In genomic region chr5:217860-218456, GRCh38 we compare ENCODE assay signal across 8 cellular contexts.
DNase-seq lines count a peak whose midpoint lies in the region; ATAC-seq and TF ChIP-seq lines count a peak whose summit lies in the region.

TSS of gene CCDC127 (minus strand) at chr5:218153. CDS start at chr5:216849, 1,304 bp downstream.
TSS of gene SDHA (plus strand) at chr5:218320. CDS start at chr5:218356, 36 bp downstream.

- peak within 1 kb of the TSS; percentile 62 for H3K27ac ChIP-seq in 22Rv1

- TF ChIP-seq CTCF in 22Rv1 (IDR thresholded peaks at IDR 0.05) = peak; percentile 75

- peak; percentile 67 for DNase-seq in NCI-H2029 treated with DMSO at 0.1 percent for 48 hours (lab: John Stamatoyannopoulos, UW)
- peak; percentile 98 for DNase-seq in T-helper 9 cell
- DNase-seq in astrocyte of the hippocampus (ENCODE audit: low read depth, low spot score) = peak; percentile 99
- peak; percentile 47 to 98 (median 89) for DNase-seq in hypothalamus (lab: John Stamatoyannopoulos, UW)
- DNase-seq in retina = peak; percentile 96

- peak; percentile 49 for ATAC-seq in GM18517 (IDR thresholded peaks at IDR 0.05; ENCODE audit: unreplicated experiment)
- peak; percentile 72 for ATAC-seq in HG03025 (IDR thresholded peaks at IDR 0.05; ENCODE audit: low FRiP score, unreplicated experiment)

Comparison
In these comparisons a context has a peak if more than half of its experiments do, and no peak if none do; other contexts are left out.
1. Peak in every context shown above with its lines: DNase-seq, ATAC-seq and H3K27ac ChIP-seq.